In genomic region chr20:62921119-62921687, GRCh38 we compare ENCODE assay signal across 1 cellular context.
TF ChIP-seq lines count a peak whose summit lies in the region.

No MANE protein-coding gene starts in this region.

TF ChIP-seq in GM23338, 12 proteins besides CTCF, POLR2A, EP300 and RAD21 (continued from another document):
- TF ChIP-seq ZNF462 (CRISPR knock-in tag; IDR thresholded peaks at IDR 0.05), result no peak
- no peak for TF ChIP-seq ZNF331 (CRISPR knock-in tag; IDR thresholded peaks at IDR 0.05; ENCODE audit: low read depth)
- TF ChIP-seq, protein P1, sequence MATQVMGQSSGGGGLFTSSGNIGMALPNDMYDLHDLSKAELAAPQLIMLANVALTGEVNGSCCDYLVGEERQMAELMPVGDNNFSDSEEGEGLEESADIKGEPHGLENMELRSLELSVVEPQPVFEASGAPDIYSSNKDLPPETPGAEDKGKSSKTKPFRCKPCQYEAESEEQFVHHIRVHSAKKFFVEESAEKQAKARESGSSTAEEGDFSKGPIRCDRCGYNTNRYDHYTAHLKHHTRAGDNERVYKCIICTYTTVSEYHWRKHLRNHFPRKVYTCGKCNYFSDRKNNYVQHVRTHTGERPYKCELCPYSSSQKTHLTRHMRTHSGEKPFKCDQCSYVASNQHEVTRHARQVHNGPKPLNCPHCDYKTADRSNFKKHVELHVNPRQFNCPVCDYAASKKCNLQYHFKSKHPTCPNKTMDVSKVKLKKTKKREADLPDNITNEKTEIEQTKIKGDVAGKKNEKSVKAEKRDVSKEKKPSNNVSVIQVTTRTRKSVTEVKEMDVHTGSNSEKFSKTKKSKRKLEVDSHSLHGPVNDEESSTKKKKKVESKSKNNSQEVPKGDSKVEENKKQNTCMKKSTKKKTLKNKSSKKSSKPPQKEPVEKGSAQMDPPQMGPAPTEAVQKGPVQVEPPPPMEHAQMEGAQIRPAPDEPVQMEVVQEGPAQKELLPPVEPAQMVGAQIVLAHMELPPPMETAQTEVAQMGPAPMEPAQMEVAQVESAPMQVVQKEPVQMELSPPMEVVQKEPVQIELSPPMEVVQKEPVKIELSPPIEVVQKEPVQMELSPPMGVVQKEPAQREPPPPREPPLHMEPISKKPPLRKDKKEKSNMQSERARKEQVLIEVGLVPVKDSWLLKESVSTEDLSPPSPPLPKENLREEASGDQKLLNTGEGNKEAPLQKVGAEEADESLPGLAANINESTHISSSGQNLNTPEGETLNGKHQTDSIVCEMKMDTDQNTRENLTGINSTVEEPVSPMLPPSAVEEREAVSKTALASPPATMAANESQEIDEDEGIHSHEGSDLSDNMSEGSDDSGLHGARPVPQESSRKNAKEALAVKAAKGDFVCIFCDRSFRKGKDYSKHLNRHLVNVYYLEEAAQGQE (IDR thresholded peaks at IDR 0.05; ENCODE audit: unreplicated experiment), result no peak
